In genomic region chr12:121976950-121977349, GRCh38 we compare ENCODE assay signal across 30 cellular contexts.
"Had no signal": no experiment of that assay in that cellular context is flagged by ENCODE, and none has a peak within 500 bp of the region (broad histone marks: within the 10 kb centered on the region; RNA-seq: fewer than 3 reads in every experiment).

No MANE protein-coding gene starts in this region.

- H3K4me3 Mint-ChIP-seq: activated B cell treated with CpG ODN at 0.5 μM for 24 hours; activated CD8-positive, alpha-beta T cell treated with anti-CD3 and anti-CD28 coated beads for 36 hours; activated naive CD4-positive, alpha-beta T cell treated with anti-CD3 and anti-CD28 coated beads, Interleukin-2, amount 10 ng/mL, durations not matched to agents 7 days and 5 days; activated naive CD8-positive, alpha-beta T cell treated with anti-CD3 and anti-CD28 coated beads, Interleukin-2, amount 10 ng/mL, durations not matched to agents 7 days and 5 days; activated T-helper 1 cell treated with anti-CD3 and anti-CD28 coated beads, Interleukin-12 subunit alpha, Interleukin-12 subunit beta, Interleukin-2, Interleukin-4 antibody, amounts not matched to agents 30 ng/mL and 10 ng/mL and 1 ng/mL, durations not matched to agents 14 hours and 24 hours and 36 hours; brain; T-helper 17 cell; T-helper 2 cell treated with Interferon-gamma antibody and Interleukin-4, amounts not matched to agents 5 μg/mL and 100 μg/mL, for 36 hours had no signal

- H3K36me3 Mint-ChIP-seq: activated naive CD4-positive, alpha-beta T cell treated with anti-CD3 and anti-CD28 coated beads, Interleukin-2, amount 10 ng/mL, durations not matched to agents 7 days and 5 days had no signal

- H3K27me3 Mint-ChIP-seq: activated B cell treated with CpG ODN at 0.5 μM for 24 hours; activated CD8-positive, alpha-beta T cell treated with anti-CD3 and anti-CD28 coated beads for 36 hours; T-helper 17 cell had no signal

- H3K27ac Mint-ChIP-seq: activated B cell treated with CpG ODN at 0.5 μM for 24 hours; activated CD8-positive, alpha-beta T cell treated with anti-CD3 and anti-CD28 coated beads for 36 hours; activated naive CD4-positive, alpha-beta T cell treated with anti-CD3 and anti-CD28 coated beads, Interleukin-2, amount 10 ng/mL, durations not matched to agents 7 days and 5 days; activated naive CD4-positive, alpha-beta T cell treated with anti-CD3 and anti-CD28 coated beads, Interleukin-2, amount 50 U/mL, for 72 hours; activated naive CD8-positive, alpha-beta T cell treated with anti-CD3 and anti-CD28 coated beads, Interleukin-2, amount 10 ng/mL, durations not matched to agents 7 days and 5 days; activated T-helper 1 cell treated with anti-CD3 and anti-CD28 coated beads, Interleukin-12 subunit alpha, Interleukin-12 subunit beta, Interleukin-2, Interleukin-4 antibody, amounts not matched to agents 30 ng/mL and 10 ng/mL and 1 ng/mL, durations not matched to agents 14 hours and 24 hours and 36 hours; activated T-helper 2 cell treated with anti-CD3 and anti-CD28 coated beads, Interferon-gamma antibody, Interleukin-2, Interleukin-4, amounts not matched to agents 10 μg/mL and 5 μg/mL and 100 μg/mL, durations not matched to agents 14 hours and 24 hours and 36 hours; brain; T-helper 17 cell; T-helper 2 cell treated with Interferon-gamma antibody and Interleukin-4, amounts not matched to agents 5 μg/mL and 100 μg/mL, for 36 hours had no signal

- FAIRE-seq: endometrium, endothelial cell of umbilical vein had no signal

- DNase-seq: activated B cell treated with CpG ODN at 0.5 μM for 24 hours; activated CD4-positive, alpha-beta T cell treated with anti-CD3 and anti-CD28 coated beads for 48 hours; activated CD4-positive, alpha-beta T cell treated with anti-CD3 and anti-CD28 coated beads, Interleukin-2, amount 50 U/mL, for 1 hour; activated CD4-positive, alpha-beta T cell treated with anti-CD3 and anti-CD28 coated beads, Interleukin-2, amount 50 U/mL, for 48 hours; activated CD8-positive, alpha-beta memory T cell treated with anti-CD3 and anti-CD28 coated beads for 24 hours; activated CD8-positive, alpha-beta T cell treated with anti-CD3 and anti-CD28 coated beads for 36 hours; activated effector memory CD4-positive, alpha-beta T cell treated with anti-CD3 and anti-CD28 coated beads, Interleukin-2, amount 50 U/mL, for 16 hours; activated naive CD4-positive, alpha-beta T cell; activated naive CD4-positive, alpha-beta T cell treated with anti-CD3 and anti-CD28 coated beads, Interleukin-2, amount 10 ng/mL, durations not matched to agents 7 days and 5 days; activated naive CD8-positive, alpha-beta T cell treated with anti-CD3 and anti-CD28 coated beads, Interleukin-2, amount 10 ng/mL, durations not matched to agents 7 days and 5 days; activated T-cell treated with anti-CD3 and anti-CD28 coated beads, Interleukin-2, amount 50 U/mL, for 48 hours; central memory CD4-positive, alpha-beta T cell; cerebellar nuclear complex; colonic mucosa; effector CD8-positive, alpha-beta T cell; esophagus squamous epithelium; foreskin melanocyte; heart right ventricle; T-helper 17 cell; T1000; WERI-Rb-1 had no signal

- H3K4me1 Mint-ChIP-seq: activated naive CD4-positive, alpha-beta T cell treated with anti-CD3 and anti-CD28 coated beads, Interleukin-2, amount 10 ng/mL, durations not matched to agents 7 days and 5 days; T-helper 17 cell had no signal

- ATAC-seq: activated CD4-positive, CD25-positive, alpha-beta regulatory T cell treated with anti-CD3 and anti-CD28 coated beads, Interleukin-2, amount 50 U/mL, for 24 hours; activated CD8-positive, alpha-beta T cell treated with anti-CD3 and anti-CD28 coated beads for 36 hours; activated naive CD4-positive, alpha-beta T cell treated with anti-CD3 and anti-CD28 coated beads, Interleukin-2, amount 50 U/mL, for 72 hours; gastroesophageal sphincter; heart right ventricle; T-helper 17 cell had no signal
